ENCODE assay signal across 25 cellular contexts in the genomic region with DNA sequence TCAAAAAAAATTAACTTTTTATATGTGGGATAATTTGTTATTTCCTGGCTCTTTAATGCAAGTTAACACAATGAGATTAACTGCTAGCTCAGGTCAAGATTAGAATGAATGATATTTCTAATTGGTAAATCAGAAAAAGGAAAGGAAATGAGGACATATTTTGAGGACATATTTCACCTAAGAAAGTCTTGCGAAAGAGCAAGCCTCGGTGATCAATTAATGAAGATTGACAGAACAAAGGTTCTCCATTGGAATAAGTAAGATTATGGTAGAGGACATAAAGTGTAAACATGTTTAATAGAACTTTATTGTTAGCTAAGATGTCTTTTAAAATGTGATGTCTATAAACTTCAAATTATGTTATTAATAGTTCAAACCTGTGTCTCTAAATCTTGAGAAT.
"Had no signal": no experiment of that assay in that cellular context is flagged by ENCODE, and none has a peak within 500 bp of the region (broad histone marks: within the 10 kb centered on the region; RNA-seq: fewer than 3 reads in every experiment).

No MANE protein-coding gene starts in this region.

- H3K79me2 ChIP-seq: parathyroid adenoma had no signal

- H3K9ac ChIP-seq: neural progenitor cell, parathyroid adenoma had no signal

- H2AFZ ChIP-seq: neural progenitor cell, parathyroid adenoma had no signal

- H3K4me1 ChIP-seq: neural progenitor cell, parathyroid adenoma, psoas muscle, right lobe of liver, sigmoid colon, stomach, thyroid gland, tibial nerve, upper lobe of left lung, vagina had no signal

- FAIRE-seq: small intestine, urothelium cell line had no signal

- H3K27ac ChIP-seq: neural progenitor cell, ovary, parathyroid adenoma, psoas muscle, right lobe of liver, sigmoid colon, stomach, thoracic aorta, thyroid gland, tibial nerve, upper lobe of left lung, vagina had no signal

- DNase-seq: occipital lobe; ovary; posterior cingulate gyrus; psoas muscle; right cardiac atrium; right lobe of liver; sigmoid colon; small intestine; stimulated activated CD4-positive, alpha-beta T cell treated with anti-CD3 and anti-CD28 coated beads, Interleukin-15, amount 100 ng/mL, for 24 hours; stimulated activated CD4-positive, alpha-beta T cell treated with anti-CD3 and anti-CD28 coated beads, Interleukin-2, amount 100 ng/mL, for 24 hours; stimulated activated CD4-positive, alpha-beta T cell treated with anti-CD3 and anti-CD28 coated beads, Interleukin-2, amount 100 ng/mL, for 48 hours; stimulated activated CD4-positive, alpha-beta T cell treated with anti-CD3 and anti-CD28 coated beads, Interleukin-4, amount 100 ng/mL, for 24 hours; stimulated activated naive B cell treated with anti-CD40 and anti-IgM and Interleukin-4, amounts not matched to agents 10 μg/mL and 1 μg/mL and 100 μg/mL, for 72 hours; stimulated activated naive CD4-positive, alpha-beta T cell treated with Interleukin-2 at 50 U/mL for 16 hours; stomach; thyroid gland; trophoblast cell; upper lobe of left lung had no signal

- ATAC-seq: psoas muscle; right cardiac atrium; right lobe of liver; stimulated activated effector memory CD8-positive, alpha-beta T cell treated with anti-CD3 and anti-CD28 coated beads, Interleukin-12 subunit alpha, Interleukin-12 subunit beta, amount 100 ng/mL, for 72 hours; stimulated activated naive B cell treated with anti-CD40 and anti-IgM and Interleukin-4, amounts not matched to agents 10 μg/mL and 1 μg/mL and 100 μg/mL, for 72 hours had no signal

- H3K27me3 ChIP-seq: neural progenitor cell, ovary, right lobe of liver, sigmoid colon, stomach, thyroid gland, tibial nerve, upper lobe of left lung, vagina had no signal

- H3K4me2 ChIP-seq: neural progenitor cell had no signal

- H3K4me3 ChIP-seq: neural progenitor cell, ovary, psoas muscle, right lobe of liver, sigmoid colon, stomach, thoracic aorta, thyroid gland, tibial nerve, upper lobe of left lung, vagina had no signal

- H3K36me3 ChIP-seq: neural progenitor cell, ovary, right lobe of liver, sigmoid colon, stomach, thoracic aorta, thyroid gland, tibial nerve, upper lobe of left lung, vagina had no signal

- H3K9me3 ChIP-seq: ovary, psoas muscle, right lobe of liver, sigmoid colon, stomach, thoracic aorta, thyroid gland, tibial nerve, upper lobe of left lung, vagina had no signal
